Comparison of ENCODE assay signal across 24 cellular contexts in genomic region chr7:29495618-29496017, GRCh38.
A peak's percentile ranks its signal among the peaks of the same experiment; 100 is the strongest.
DNase-seq lines count a peak whose midpoint lies in the region; ATAC-seq and TF ChIP-seq lines count a peak whose summit lies in the region.
"Had no signal": no experiment of that assay in that cellular context is flagged by ENCODE, and none has a peak within 500 bp of the region (broad histone marks: within the 10 kb centered on the region; RNA-seq: fewer than 3 reads in every experiment).

No MANE protein-coding gene starts in this region.

- WGBS in endodermal cell (ENCODE audit: insufficient coverage in 1 of 2, insufficient read length in 1 of 2), 2 experiments, result 23 to 40% methylated on average over 5 to 7 of the region's 7 CpGs
- WGBS in mesendoderm (ENCODE audit: extremely low coverage, insufficient coverage, low lambda C conversion rate), result no CpG with 5 or more reads among the region's 7 CpGs

- no peak overlapping the region for H2BK120ac ChIP-seq in mesendoderm (ENCODE audit: low read depth, low read length)

- H3K79me1 ChIP-seq in mesendoderm (ENCODE audit: low read length), result no peaks in the 10 kb centered on the region

- H2BK5ac ChIP-seq in mesendoderm (ENCODE audit: low read length), result no peak overlapping the region

- no peak overlapping the region for H3K4me2 ChIP-seq in mesendoderm (ENCODE audit: low read length)

- H2AK5ac ChIP-seq in mesendoderm (ENCODE audit: low read length), result no peak overlapping the region

- intact Hi-C loops in tibial artery (cut with DNase I; ENCODE audit: low total_unique reads), result no loop called here
- intact Hi-C loops in activated CD4-positive, alpha-beta T cell treated with anti-CD3 and anti-CD28 coated beads, Interleukin-2, amount 10 ng/mL, durations not matched to agents 24 days and 14 days (cut with micrococcal nuclease), result no loop called here

- peak; percentile 53 for DNase-seq in NCI-H146 (lab: John Stamatoyannopoulos, UW)
- DNase-seq in endodermal cell, result peak; percentile 85
- peak; percentile 73 for DNase-seq in mesendoderm
- no peak for DNase-seq in tibial artery
- no peak for DNase-seq in NAMALWA (ENCODE audit: low spot score)
- DNase-seq in activated CD4-positive, alpha-beta T cell treated with anti-CD3 and anti-CD28 coated beads, Interleukin-2, amount 10 ng/mL, durations not matched to agents 24 days and 14 days, result no peak
- DNase-seq: ACHN; Calu3; CD8-positive, alpha-beta memory T cell; DMS153; GF-D8; HFFc6; KG1; NCI-H1092 treated with DMSO at 0.1 percent for 48 hours; NCI-H1436 treated with DMSO at 0.1 percent for 48 hours; NCI-H2029 treated with DMSO at 0.1 percent for 48 hours; NCI-H2171; NCI-H345; NCI-H524; NCI-H82 had no signal

- H3K4me1 Mint-ChIP-seq in endodermal cell, result peaks cover 19% of the 10 kb centered on the region
- H3K4me1 Mint-ChIP-seq in activated CD4-positive, alpha-beta T cell treated with anti-CD3 and anti-CD28 coated beads, Interleukin-2, amount 10 ng/mL, durations not matched to agents 24 days and 14 days, result no peaks in the 10 kb centered on the region
- H3K4me1 Mint-ChIP-seq: CD8-positive, alpha-beta memory T cell had no signal

- H3K18ac ChIP-seq in mesendoderm (ENCODE audit: low read length), result peak overlapping the region; percentile 8

- peak overlapping the region; percentile 57 for H2BK15ac ChIP-seq in mesendoderm (replicated peaks; ENCODE audit: low read depth)

- no peak overlapping the region for H3K56ac ChIP-seq in mesendoderm (ENCODE audit: low read length)

- H3K27me3 ChIP-seq in endodermal cell (ENCODE audit: control insufficient read depth, insufficient read depth, low read length, poor library complexity, severe bottlenecking), result no peaks in the 10 kb centered on the region
- no peaks in the 10 kb centered on the region for H3K27me3 ChIP-seq in mesendoderm (ENCODE audit: insufficient read depth, low read length, poor library complexity)
- H3K27me3 ChIP-seq in tibial artery, result no peaks in the 10 kb centered on the region
- H3K27me3 ChIP-seq: SJSA1 had no signal

- no peaks in the 10 kb centered on the region for H3K79me2 ChIP-seq in mesendoderm (ENCODE audit: control insufficient read depth, insufficient read depth, low read length)

- no peaks in the 10 kb centered on the region for H3K27me3 Mint-ChIP-seq in endodermal cell (ENCODE audit: insufficient read depth)
- H3K27me3 Mint-ChIP-seq in activated CD4-positive, alpha-beta T cell treated with anti-CD3 and anti-CD28 coated beads, Interleukin-2, amount 10 ng/mL, durations not matched to agents 24 days and 14 days, result peaks cover 2% of the 10 kb centered on the region
- H3K27me3 Mint-ChIP-seq: CD8-positive, alpha-beta memory T cell had no signal

- peak overlapping the region; percentile 16 for H3K4me3 Mint-ChIP-seq in endodermal cell
- H3K4me3 Mint-ChIP-seq in activated CD4-positive, alpha-beta T cell treated with anti-CD3 and anti-CD28 coated beads, Interleukin-2, amount 10 ng/mL, durations not matched to agents 24 days and 14 days, result no peak overlapping the region
- H3K4me3 Mint-ChIP-seq: CD8-positive, alpha-beta memory T cell; HFFc6 had no signal

- TF ChIP-seq CTCF in endodermal cell (conservative IDR thresholded peaks at IDR 0.05) (no peak), tibial artery (IDR thresholded peaks at IDR 0.05) (no peak)

- H3K4ac ChIP-seq in mesendoderm (ENCODE audit: low read depth, low read length), result no peak overlapping the region

- no peak for ATAC-seq in GM19324 (IDR thresholded peaks at IDR 0.05; ENCODE audit: low FRiP score, unreplicated experiment)

- H3K27ac Mint-ChIP-seq in endodermal cell, result peak overlapping the region; percentile 44
- H3K27ac Mint-ChIP-seq in activated CD4-positive, alpha-beta T cell treated with anti-CD3 and anti-CD28 coated beads, Interleukin-2, amount 10 ng/mL, durations not matched to agents 24 days and 14 days, result no peak overlapping the region
- H3K27ac Mint-ChIP-seq: CD8-positive, alpha-beta memory T cell had no signal

- no peak overlapping the region for H3K9ac ChIP-seq in endodermal cell (ENCODE audit: extremely low read depth, low read length, poor library complexity, severe bottlenecking)
- H3K9ac ChIP-seq in mesendoderm (ENCODE audit: low read length), result no peak overlapping the region

- no peak overlapping the region for H4K8ac ChIP-seq in mesendoderm (ENCODE audit: low read depth, low read length)

- H3K27ac ChIP-seq in endodermal cell (ENCODE audit: low read depth, low read length) (no peak overlapping the region), mesendoderm (ENCODE audit: low read depth, low read length) (no peak overlapping the region), tibial artery (no peak overlapping the region)
- H3K27ac ChIP-seq: C4-2B, HL-60, SJSA1 had no signal

- H3K4me1 ChIP-seq in endodermal cell (ENCODE audit: control insufficient read depth, insufficient read depth, low read length) (peaks cover 22% of the 10 kb centered on the region), mesendoderm (ENCODE audit: control insufficient read depth, low read depth, low read length) (peaks cover 2% of the 10 kb centered on the region), tibial artery (peaks cover 0 to 7% (median 0%) of the 10 kb centered on the region in 4 donors)

- H3K4me3 ChIP-seq in endodermal cell (ENCODE audit: low read length) (peak overlapping the region; percentile 32), mesendoderm (ENCODE audit: low read length) (no peak overlapping the region), tibial artery (no peak overlapping the region)
- H3K4me3 ChIP-seq: SJSA1 had no signal

- H3K23ac ChIP-seq in mesendoderm (ENCODE audit: low read length), result no peak overlapping the region

- no peaks in the 10 kb centered on the region for H3K36me3 Mint-ChIP-seq in endodermal cell (ENCODE audit: low read depth)
- no peaks in the 10 kb centered on the region for H3K36me3 Mint-ChIP-seq in activated CD4-positive, alpha-beta T cell treated with anti-CD3 and anti-CD28 coated beads, Interleukin-2, amount 10 ng/mL, durations not matched to agents 24 days and 14 days (ENCODE audit: low read depth)

- no peaks in the 10 kb centered on the region for H3K36me3 ChIP-seq in endodermal cell (ENCODE audit: control insufficient read depth, insufficient read depth, low read length)
- H3K36me3 ChIP-seq in mesendoderm (ENCODE audit: control insufficient read depth, insufficient read depth, low read length), result no peaks in the 10 kb centered on the region
- no peaks in the 10 kb centered on the region for H3K36me3 ChIP-seq in tibial artery
- H3K36me3 ChIP-seq: SJSA1 had no signal

- H3K9me3 ChIP-seq in endodermal cell (ENCODE audit: control insufficient read depth, low read length) (no peaks in the 10 kb centered on the region), tibial artery (no peaks in the 10 kb centered on the region)

- no peaks in the 10 kb centered on the region for H3K9me3 Mint-ChIP-seq in endodermal cell
- H3K9me3 Mint-ChIP-seq in activated CD4-positive, alpha-beta T cell treated with anti-CD3 and anti-CD28 coated beads, Interleukin-2, amount 10 ng/mL, durations not matched to agents 24 days and 14 days, result no peaks in the 10 kb centered on the region
- H3K9me3 Mint-ChIP-seq: CD8-positive, alpha-beta memory T cell; HFFc6 had no signal

- no peak overlapping the region for H4K5ac ChIP-seq in mesendoderm (ENCODE audit: low read length)

Comparison
In these comparisons a context has a peak if more than half of its experiments do, and no peak if none do; other contexts are left out.
1. DNase-seq: peak in NCI-H146 (single experiment), endodermal cell (single experiment) and mesendoderm (single experiment); none in tibial artery (0 of 2), NAMALWA (single experiment) and activated CD4-positive, alpha-beta T cell treated with anti-CD3 and anti-CD28 coated beads, Interleukin-2, amount 10 ng/mL, durations not matched to agents 24 days and 14 days (single experiment).